ENCODE assay signal across 8 cellular contexts in genomic region chr6:2028457-2029038, GRCh38.
DNase-seq lines count a peak whose midpoint lies in the region; ATAC-seq and TF ChIP-seq lines count a peak whose summit lies in the region.

No MANE protein-coding gene starts in this region.

- no peak for TF ChIP-seq CTCF in GM10248 (IDR thresholded peaks at IDR 0.05; ENCODE audit: control extremely low read depth, extremely low read depth, low read depth, missing control alignments)

- ATAC-seq in GM21619 (IDR thresholded peaks at IDR 0.05; ENCODE audit: unreplicated experiment) (peak; percentile 90), GM19324 (IDR thresholded peaks at IDR 0.05; ENCODE audit: low FRiP score, unreplicated experiment) (no peak), GM21717 (IDR thresholded peaks at IDR 0.05; ENCODE audit: unreplicated experiment) (no peak)

- H3K27ac ChIP-seq in epithelial cell of prostate = peak overlapping the region; percentile 6

- POLR2A ChIA-PET in GM10248 (lab: Yijun Ruan, JAX) = no interaction called here

- CTCF ChIA-PET in GM10248 (lab: Yijun Ruan, JAX) = no interaction called here

- DNase-seq in GM10248 (ENCODE audit: extremely low spot score) (peak; percentile 24), NCI-H1417 treated with DMSO at 0.1 percent for 48 hours (lab: John Stamatoyannopoulos, UW) (peak; percentile 92), epithelial cell of prostate (ENCODE audit: low read depth, low spot score) (no peak), glomerular visceral epithelial cell (ENCODE audit: extremely low spot score) (no peak), foreskin melanocyte (no peak)

Comparison
In these comparisons a context has a peak if more than half of its experiments do, and no peak if none do; other contexts are left out.
1. DNase-seq: peak in GM10248 (single experiment) and NCI-H1417 treated with DMSO at 0.1 percent for 48 hours (single experiment); none in epithelial cell of prostate (single experiment), glomerular visceral epithelial cell (single experiment) and foreskin melanocyte (single experiment).